In genomic region chr17:7475764-7476422, GRCh38 we compare ENCODE assay signal across 3 cellular contexts.
TF ChIP-seq lines count a peak whose summit lies in the region.

No MANE protein-coding gene starts in this region.

TF ChIP-seq in SK-N-SH, 30 proteins besides CTCF, POLR2A, EP300 and RAD21 (continues in another document):
- TF ChIP-seq MEF2A (IDR thresholded peaks at IDR 0.05; ENCODE audit: borderline replicate concordance, low read depth) (no peak), TCF12 (IDR thresholded peaks at IDR 0.05) (no peak), POLR2AphosphoS5 (IDR thresholded peaks at IDR 0.05; ENCODE audit: low read depth, low read length) (no peak), CHD2 (IDR thresholded peaks at IDR 0.05; ENCODE audit: low read length, partially characterized antibody) (no peak), TEAD4 (IDR thresholded peaks at IDR 0.05; ENCODE audit: borderline replicate concordance, insufficient read depth) (no peak), RCOR1 (IDR thresholded peaks at IDR 0.05; ENCODE audit: low read length) (no peak), USF1 (IDR thresholded peaks at IDR 0.05; ENCODE audit: borderline replicate concordance, low read depth) (no peak), EZH2phosphoT487 (IDR thresholded peaks at IDR 0.05; ENCODE audit: borderline replicate concordance, low read depth) (no peak), YY1 (IDR thresholded peaks at IDR 0.05; ENCODE audit: low read depth) (no peak)
- TF ChIP-seq, protein P1, sequence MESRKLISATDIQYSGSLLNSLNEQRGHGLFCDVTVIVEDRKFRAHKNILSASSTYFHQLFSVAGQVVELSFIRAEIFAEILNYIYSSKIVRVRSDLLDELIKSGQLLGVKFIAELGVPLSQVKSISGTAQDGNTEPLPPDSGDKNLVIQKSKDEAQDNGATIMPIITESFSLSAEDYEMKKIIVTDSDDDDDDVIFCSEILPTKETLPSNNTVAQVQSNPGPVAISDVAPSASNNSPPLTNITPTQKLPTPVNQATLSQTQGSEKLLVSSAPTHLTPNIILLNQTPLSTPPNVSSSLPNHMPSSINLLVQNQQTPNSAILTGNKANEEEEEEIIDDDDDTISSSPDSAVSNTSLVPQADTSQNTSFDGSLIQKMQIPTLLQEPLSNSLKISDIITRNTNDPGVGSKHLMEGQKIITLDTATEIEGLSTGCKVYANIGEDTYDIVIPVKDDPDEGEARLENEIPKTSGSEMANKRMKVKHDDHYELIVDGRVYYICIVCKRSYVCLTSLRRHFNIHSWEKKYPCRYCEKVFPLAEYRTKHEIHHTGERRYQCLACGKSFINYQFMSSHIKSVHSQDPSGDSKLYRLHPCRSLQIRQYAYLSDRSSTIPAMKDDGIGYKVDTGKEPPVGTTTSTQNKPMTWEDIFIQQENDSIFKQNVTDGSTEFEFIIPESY (IDR thresholded peaks at IDR 0.05; ENCODE audit: borderline replicate concordance, low read depth): no peak
- TF ChIP-seq, protein P2, sequence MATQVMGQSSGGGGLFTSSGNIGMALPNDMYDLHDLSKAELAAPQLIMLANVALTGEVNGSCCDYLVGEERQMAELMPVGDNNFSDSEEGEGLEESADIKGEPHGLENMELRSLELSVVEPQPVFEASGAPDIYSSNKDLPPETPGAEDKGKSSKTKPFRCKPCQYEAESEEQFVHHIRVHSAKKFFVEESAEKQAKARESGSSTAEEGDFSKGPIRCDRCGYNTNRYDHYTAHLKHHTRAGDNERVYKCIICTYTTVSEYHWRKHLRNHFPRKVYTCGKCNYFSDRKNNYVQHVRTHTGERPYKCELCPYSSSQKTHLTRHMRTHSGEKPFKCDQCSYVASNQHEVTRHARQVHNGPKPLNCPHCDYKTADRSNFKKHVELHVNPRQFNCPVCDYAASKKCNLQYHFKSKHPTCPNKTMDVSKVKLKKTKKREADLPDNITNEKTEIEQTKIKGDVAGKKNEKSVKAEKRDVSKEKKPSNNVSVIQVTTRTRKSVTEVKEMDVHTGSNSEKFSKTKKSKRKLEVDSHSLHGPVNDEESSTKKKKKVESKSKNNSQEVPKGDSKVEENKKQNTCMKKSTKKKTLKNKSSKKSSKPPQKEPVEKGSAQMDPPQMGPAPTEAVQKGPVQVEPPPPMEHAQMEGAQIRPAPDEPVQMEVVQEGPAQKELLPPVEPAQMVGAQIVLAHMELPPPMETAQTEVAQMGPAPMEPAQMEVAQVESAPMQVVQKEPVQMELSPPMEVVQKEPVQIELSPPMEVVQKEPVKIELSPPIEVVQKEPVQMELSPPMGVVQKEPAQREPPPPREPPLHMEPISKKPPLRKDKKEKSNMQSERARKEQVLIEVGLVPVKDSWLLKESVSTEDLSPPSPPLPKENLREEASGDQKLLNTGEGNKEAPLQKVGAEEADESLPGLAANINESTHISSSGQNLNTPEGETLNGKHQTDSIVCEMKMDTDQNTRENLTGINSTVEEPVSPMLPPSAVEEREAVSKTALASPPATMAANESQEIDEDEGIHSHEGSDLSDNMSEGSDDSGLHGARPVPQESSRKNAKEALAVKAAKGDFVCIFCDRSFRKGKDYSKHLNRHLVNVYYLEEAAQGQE (IDR thresholded peaks at IDR 0.05; ENCODE audit: low read depth, low read length): no peak

TF ChIP-seq in SK-N-SH treated with all-trans-retinoic acid at 6 μM for 48 hours, 23 proteins besides CTCF, POLR2A, EP300 and RAD21:
- no peak for TF ChIP-seq SNAI2 (CRISPR knock-in tag; IDR thresholded peaks at IDR 0.05)
- TF ChIP-seq ARNTL (CRISPR knock-in tag; IDR thresholded peaks at IDR 0.05; ENCODE audit: borderline replicate concordance, low read depth): no peak
- TF ChIP-seq TCF4 (CRISPR knock-in tag; IDR thresholded peaks at IDR 0.05; ENCODE audit: borderline replicate concordance): no peak
- TF ChIP-seq OSR1 (CRISPR knock-in tag; IDR thresholded peaks at IDR 0.05): no peak
- no peak for TF ChIP-seq ZNF70 (CRISPR knock-in tag; IDR thresholded peaks at IDR 0.05)
- no peak for TF ChIP-seq TOX (CRISPR knock-in tag; IDR thresholded peaks at IDR 0.05; ENCODE audit: borderline replicate concordance)
- TF ChIP-seq ESRRG (CRISPR knock-in tag; IDR thresholded peaks at IDR 0.05): no peak
- no peak for TF ChIP-seq ISL1 (CRISPR knock-in tag; IDR thresholded peaks at IDR 0.05)
- TF ChIP-seq RARB (CRISPR knock-in tag; IDR thresholded peaks at IDR 0.05): no peak
- no peak for TF ChIP-seq GLIS3 (CRISPR knock-in tag; IDR thresholded peaks at IDR 0.05)
- no peak for TF ChIP-seq ZNF8 (CRISPR knock-in tag; IDR thresholded peaks at IDR 0.05)
- TF ChIP-seq, protein P3, sequence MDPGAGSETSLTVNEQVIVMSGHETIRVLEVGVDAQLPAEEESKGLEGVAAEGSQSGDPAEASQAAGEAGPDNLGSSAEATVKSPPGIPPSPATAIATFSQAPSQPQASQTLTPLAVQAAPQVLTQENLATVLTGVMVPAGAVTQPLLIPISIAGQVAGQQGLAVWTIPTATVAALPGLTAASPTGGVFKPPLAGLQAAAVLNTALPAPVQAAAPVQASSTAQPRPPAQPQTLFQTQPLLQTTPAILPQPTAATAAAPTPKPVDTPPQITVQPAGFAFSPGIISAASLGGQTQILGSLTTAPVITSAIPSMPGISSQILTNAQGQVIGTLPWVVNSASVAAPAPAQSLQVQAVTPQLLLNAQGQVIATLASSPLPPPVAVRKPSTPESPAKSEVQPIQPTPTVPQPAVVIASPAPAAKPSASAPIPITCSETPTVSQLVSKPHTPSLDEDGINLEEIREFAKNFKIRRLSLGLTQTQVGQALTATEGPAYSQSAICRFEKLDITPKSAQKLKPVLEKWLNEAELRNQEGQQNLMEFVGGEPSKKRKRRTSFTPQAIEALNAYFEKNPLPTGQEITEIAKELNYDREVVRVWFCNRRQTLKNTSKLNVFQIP (CRISPR knock-in tag; IDR thresholded peaks at IDR 0.05; ENCODE audit: borderline replicate concordance, low read depth): no peak
- no peak for TF ChIP-seq ZFP3 (CRISPR knock-in tag; IDR thresholded peaks at IDR 0.05)
- no peak for TF ChIP-seq ZNF565 (CRISPR knock-in tag; conservative IDR thresholded peaks at IDR 0.05; ENCODE audit: low read depth)
- no peak for TF ChIP-seq CSDC2 (CRISPR knock-in tag; IDR thresholded peaks at IDR 0.05)
- no peak for TF ChIP-seq PPARA (CRISPR knock-in tag; IDR thresholded peaks at IDR 0.05; ENCODE audit: borderline replicate concordance)
- no peak for TF ChIP-seq PATZ1 (CRISPR knock-in tag; IDR thresholded peaks at IDR 0.05; ENCODE audit: borderline replicate concordance)

TF ChIP-seq in HepG2, 621 proteins besides CTCF, POLR2A, EP300 and RAD21 (continues in another document):
- TF ChIP-seq HNF4A (CRISPR knock-in tag; IDR thresholded peaks at IDR 0.05) (0 out of 2 replicates have a peak, but pooled peaks have one; percentile 19), SOX13 (IDR thresholded peaks at IDR 0.05) (no peak), SOX13 (CRISPR knock-in tag; conservative IDR thresholded peaks at IDR 0.05 in 1 of 2, IDR thresholded peaks at IDR 0.05 in 1 of 2) (no peak), TAF1 (CRISPR knock-in tag; IDR thresholded peaks at IDR 0.05) (no peak), HMG20B (CRISPR knock-in tag; conservative IDR thresholded peaks at IDR 0.05) (no peak), ZFP37 (CRISPR knock-in tag; IDR thresholded peaks at IDR 0.05; ENCODE audit: borderline replicate concordance) (no peak), ZNF713 (CRISPR knock-in tag; IDR thresholded peaks at IDR 0.05) (no peak), KLF15 (CRISPR knock-in tag; IDR thresholded peaks at IDR 0.05; ENCODE audit: borderline replicate concordance) (no peak), ZNF687 (CRISPR knock-in tag; IDR thresholded peaks at IDR 0.05) (peak; percentile 64), HNRNPLL (IDR thresholded peaks at IDR 0.05; ENCODE audit: low read depth, low read length, poor library complexity, severe bottlenecking) (no peak), ZEB1 (IDR thresholded peaks at IDR 0.05; ENCODE audit: insufficient replicate concordance, low read depth) (no peak), NR2F1 (CRISPR knock-in tag; IDR thresholded peaks at IDR 0.05) (no peak), PHF8 (CRISPR knock-in tag; IDR thresholded peaks at IDR 0.05) (no peak), HNRNPK (IDR thresholded peaks at IDR 0.05; ENCODE audit: low read depth, low read length, poor library complexity, severe bottlenecking) (no peak), SNRNP70 (IDR thresholded peaks at IDR 0.05; ENCODE audit: low read depth, low read length) (no peak), ZNF879 (CRISPR knock-in tag; IDR thresholded peaks at IDR 0.05) (no peak), ZNF770 (CRISPR knock-in tag; IDR thresholded peaks at IDR 0.05) (peak; percentile 93), BHLHE40 (IDR thresholded peaks at IDR 0.05; ENCODE audit: low read length) (peak; percentile 87), ZNF207 (IDR thresholded peaks at IDR 0.05; ENCODE audit: borderline replicate concordance) (no peak), ZNF614 (CRISPR knock-in tag; IDR thresholded peaks at IDR 0.05; ENCODE audit: borderline replicate concordance) (no peak), ZSCAN12 (CRISPR knock-in tag; IDR thresholded peaks at IDR 0.05) (no peak), FOXK1 (CRISPR knock-in tag; IDR thresholded peaks at IDR 0.05; ENCODE audit: borderline replicate concordance, low read depth) (no peak), ZNF484 (CRISPR knock-in tag; IDR thresholded peaks at IDR 0.05; ENCODE audit: borderline replicate concordance, low read depth) (no peak), ZBTB38 (CRISPR knock-in tag; IDR thresholded peaks at IDR 0.05) (peak; percentile 75)
- TF ChIP-seq, protein P1 (CRISPR knock-in tag; IDR thresholded peaks at IDR 0.05): peak; percentile 66; the same call in 1 of the 2 replicates
- TF ChIP-seq, protein P4, sequence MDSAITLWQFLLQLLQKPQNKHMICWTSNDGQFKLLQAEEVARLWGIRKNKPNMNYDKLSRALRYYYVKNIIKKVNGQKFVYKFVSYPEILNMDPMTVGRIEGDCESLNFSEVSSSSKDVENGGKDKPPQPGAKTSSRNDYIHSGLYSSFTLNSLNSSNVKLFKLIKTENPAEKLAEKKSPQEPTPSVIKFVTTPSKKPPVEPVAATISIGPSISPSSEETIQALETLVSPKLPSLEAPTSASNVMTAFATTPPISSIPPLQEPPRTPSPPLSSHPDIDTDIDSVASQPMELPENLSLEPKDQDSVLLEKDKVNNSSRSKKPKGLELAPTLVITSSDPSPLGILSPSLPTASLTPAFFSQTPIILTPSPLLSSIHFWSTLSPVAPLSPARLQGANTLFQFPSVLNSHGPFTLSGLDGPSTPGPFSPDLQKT (CRISPR knock-in tag; IDR thresholded peaks at IDR 0.05; ENCODE audit: borderline replicate concordance): no peak
